In the genomic region with DNA sequence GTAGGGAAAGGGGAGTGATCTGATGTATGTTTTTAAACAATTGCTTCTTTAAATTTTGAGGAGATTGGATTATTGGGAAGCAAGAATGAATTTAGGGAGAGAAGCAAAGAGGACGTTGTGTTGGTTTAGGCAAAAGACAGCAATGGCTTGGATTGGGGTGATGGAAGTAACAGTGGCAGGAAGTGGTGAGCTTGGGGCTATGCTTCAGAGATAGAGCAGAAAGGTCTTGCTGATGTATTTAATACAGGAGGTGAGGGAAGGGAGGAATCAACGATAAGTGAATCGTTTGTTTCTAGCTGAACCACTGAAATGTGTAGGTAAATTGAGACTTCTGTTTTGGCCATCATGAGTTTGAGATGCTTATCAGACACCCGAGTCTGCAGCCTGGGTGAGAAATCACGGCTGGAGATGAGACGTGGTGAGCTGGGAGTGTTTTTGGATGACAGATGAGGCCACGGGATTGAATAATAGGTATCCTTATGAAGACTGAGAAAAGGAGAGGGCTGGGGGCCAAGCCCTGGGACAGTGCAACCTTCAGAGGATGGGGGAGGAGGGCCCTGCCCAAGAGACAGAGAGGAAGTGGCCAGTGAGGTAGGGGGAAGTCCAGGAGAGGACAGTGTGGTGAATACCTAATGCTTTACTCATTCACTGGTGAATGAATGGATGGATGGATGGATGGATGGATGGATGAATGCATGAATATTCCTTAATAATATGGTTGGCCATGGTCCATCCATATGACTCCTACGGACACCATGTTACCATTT, we compare ENCODE assay signal across 7 cellular contexts. TPM values are rescaled to one million over a fixed set of nuclear protein-coding genes. Genes with fewer than 3 reads are reported as not detected.
DNase-seq lines count a peak whose midpoint lies in the region; ATAC-seq, FAIRE-seq and TF ChIP-seq lines count a peak whose summit lies in the region.
"Not testable (repeated sequence)": the region's sequence is repeated elsewhere in the genome, so short reads cannot be mapped to it uniquely, and the experiment has no call there.

No MANE protein-coding gene starts in this region.

- ATAC-seq in activated CD8-positive, alpha-beta T cell treated with anti-CD3 and anti-CD28 coated beads, Interleukin-2, amount 10 ng/mL, durations not matched to agents 7 days and 5 days, result peak; percentile 84
- peak; percentile 91 for ATAC-seq in GM12878

- not testable (repeated sequence) for H3K27me3 Mint-ChIP-seq in T-helper 1 cell treated with Interleukin-12 subunit alpha and Interleukin-12 subunit beta and Interleukin-4 antibody, amounts not matched to agents 30 μg/mL and 1 μg/mL, for 36 hours (ENCODE audit: low read depth); activated CD8-positive, alpha-beta T cell treated with anti-CD3 and anti-CD28 coated beads, Interleukin-2, amount 10 ng/mL, durations not matched to agents 7 days and 5 days (ENCODE audit: low read depth); osteocyte (ENCODE audit: unreplicated experiment)

- peak; percentile 40 for DNase-seq in Daoy (ENCODE audit: low read depth)
- peak; percentile 74 for DNase-seq in HT1080 (ENCODE audit: low read depth)
- peak; percentile 28 for DNase-seq in activated CD8-positive, alpha-beta T cell treated with anti-CD3 and anti-CD28 coated beads, Interleukin-2, amount 10 ng/mL, durations not matched to agents 7 days and 5 days
- not testable (repeated sequence) for DNase-seq in GM12878 (ENCODE audit: low read depth, low spot score)
- peak; percentile 20 for DNase-seq in kidney
- DNase-seq in osteocyte (ENCODE audit: extremely low spot score, unreplicated experiment), result peak; percentile 82

- TF ChIP-seq POLR2A in GM12878 (IDR thresholded peaks at IDR 0.05; ENCODE audit: low read depth, low read length), result not testable (repeated sequence)

- not testable (repeated sequence) for FAIRE-seq in GM12878 (lab: Jason Lieb, UNC); kidney (lab: Jason Lieb, UNC)

- not testable (repeated sequence) for TF ChIP-seq RAD21 in GM12878 (IDR thresholded peaks at IDR 0.05; ENCODE audit: insufficient read depth, low read depth, low read length)

- TF ChIP-seq CTCF in GM12878 (IDR thresholded peaks at IDR 0.05 in 2 of 3, conservative IDR thresholded peaks at IDR 0.05 in 1 of 3; ENCODE audit: control insufficient read depth in 2 of 3, extremely low read depth in 1 of 3, insufficient read depth in 1 of 3, low read depth in 3 of 3, low read length in 3 of 3); kidney (IDR thresholded peaks at IDR 0.05; ENCODE audit: borderline replicate concordance, extremely low read depth, insufficient read depth); osteocyte (IDR thresholded peaks at IDR 0.05): not testable (repeated sequence)

- not testable (repeated sequence) for H3K36me3 ChIP-seq in GM12878 (ENCODE audit: control insufficient read depth in 2 of 2, insufficient read depth in 2 of 2, low read length in 1 of 2); kidney (ENCODE audit: control insufficient read depth in 1 of 2, insufficient read depth in 2 of 2, low read length in 2 of 2)

- CTCF ChIA-PET in activated CD8-positive, alpha-beta T cell treated with anti-CD3 and anti-CD28 coated beads, Interleukin-2, amount 10 ng/mL, durations not matched to agents 7 days and 5 days (lab: Charles Lee); GM12878 (lab: Yijun Ruan, JAX): not testable (repeated sequence)

- not testable (repeated sequence) for H3K4me3 ChIP-seq in GM12878; kidney (ENCODE audit: low read length in 2 of 2)

- H2AFZ ChIP-seq in GM12878 (ENCODE audit: control insufficient read depth, low read depth, low read length), result not testable (repeated sequence)

- H3K4me2 ChIP-seq in GM12878 (ENCODE audit: control insufficient read depth, insufficient read depth), result not testable (repeated sequence)

- H3K4me1 Mint-ChIP-seq in T-helper 1 cell treated with Interleukin-12 subunit alpha and Interleukin-12 subunit beta and Interleukin-4 antibody, amounts not matched to agents 30 μg/mL and 1 μg/mL, for 36 hours (ENCODE audit: low read depth); activated CD8-positive, alpha-beta T cell treated with anti-CD3 and anti-CD28 coated beads, Interleukin-2, amount 10 ng/mL, durations not matched to agents 7 days and 5 days (ENCODE audit: low read depth); osteocyte (ENCODE audit: unreplicated experiment): not testable (repeated sequence)

- not testable (repeated sequence) for H3K27me3 ChIP-seq in GM12878 (replicated peaks in 1 of 2; ENCODE audit: control insufficient read depth in 2 of 2, insufficient read depth in 2 of 2, low read length in 1 of 2)

- not testable (repeated sequence) for H3K79me2 ChIP-seq in GM12878 (ENCODE audit: control insufficient read depth, insufficient read depth, low read length)

- not testable (repeated sequence) for TF ChIP-seq EP300 in GM12878 (IDR thresholded peaks at IDR 0.05; ENCODE audit: borderline replicate concordance in 1 of 2, control insufficient read depth in 1 of 2, low read depth in 2 of 2, low read length in 2 of 2)

- intact Hi-C loops in GM12878 (cut with micrococcal nuclease; ENCODE audit: unreplicated experiment); kidney (cut with DNase I): not testable (repeated sequence)

- in situ Hi-C loops in GM12878 (cut with MboI), result not testable (repeated sequence)

- H3K4me3 Mint-ChIP-seq in T-helper 1 cell treated with Interleukin-12 subunit alpha and Interleukin-12 subunit beta and Interleukin-4 antibody, amounts not matched to agents 30 μg/mL and 1 μg/mL, for 36 hours, result peak overlapping the region; percentile 35
- peak overlapping the region; percentile 31 for H3K4me3 Mint-ChIP-seq in activated CD8-positive, alpha-beta T cell treated with anti-CD3 and anti-CD28 coated beads, Interleukin-2, amount 10 ng/mL, durations not matched to agents 7 days and 5 days
- not testable (repeated sequence) for H3K4me3 Mint-ChIP-seq in osteocyte (ENCODE audit: unreplicated experiment)

- WGBS in GM12878 (ENCODE audit: insufficient coverage, insufficient replicate concordance, low lambda C conversion rate, missing lambda C conversion rate), result 29% methylated on average over 6 of the region's 8 CpGs

- SMC1A ChIA-PET in GM12878 (lab: Charles Lee; ENCODE audit: uncharacterized antibody, unreplicated experiment), result not testable (repeated sequence)

- BruUV-seq in GM12878 (replicated peaks; lab: Mats Ljungman, UMichigan), result not testable (repeated sequence)

- not testable (repeated sequence) for H3K9me3 Mint-ChIP-seq in T-helper 1 cell treated with Interleukin-12 subunit alpha and Interleukin-12 subunit beta and Interleukin-4 antibody, amounts not matched to agents 30 μg/mL and 1 μg/mL, for 36 hours; activated CD8-positive, alpha-beta T cell treated with anti-CD3 and anti-CD28 coated beads, Interleukin-2, amount 10 ng/mL, durations not matched to agents 7 days and 5 days (ENCODE audit: insufficient read depth); osteocyte (ENCODE audit: unreplicated experiment)

- not testable (repeated sequence) for H3K9me3 ChIP-seq in GM12878 (replicated peaks; ENCODE audit: control insufficient read depth, insufficient read depth, low read length); kidney (ENCODE audit: control insufficient read depth in 1 of 2, low read length in 2 of 2)

- not testable (repeated sequence) for H3K36me3 Mint-ChIP-seq in T-helper 1 cell treated with Interleukin-12 subunit alpha and Interleukin-12 subunit beta and Interleukin-4 antibody, amounts not matched to agents 30 μg/mL and 1 μg/mL, for 36 hours (ENCODE audit: low read depth); activated CD8-positive, alpha-beta T cell treated with anti-CD3 and anti-CD28 coated beads, Interleukin-2, amount 10 ng/mL, durations not matched to agents 7 days and 5 days (ENCODE audit: low read depth); osteocyte (ENCODE audit: unreplicated experiment)

- peak overlapping the region; percentile 55 for H3K27ac Mint-ChIP-seq in T-helper 1 cell treated with Interleukin-12 subunit alpha and Interleukin-12 subunit beta and Interleukin-4 antibody, amounts not matched to agents 30 μg/mL and 1 μg/mL, for 36 hours
- H3K27ac Mint-ChIP-seq in activated CD8-positive, alpha-beta T cell treated with anti-CD3 and anti-CD28 coated beads, Interleukin-2, amount 10 ng/mL, durations not matched to agents 7 days and 5 days, result peak overlapping the region; percentile 68
- not testable (repeated sequence) for H3K27ac Mint-ChIP-seq in osteocyte (ENCODE audit: unreplicated experiment)

- POLR2A ChIA-PET in activated CD8-positive, alpha-beta T cell treated with anti-CD3 and anti-CD28 coated beads, Interleukin-2, amount 10 ng/mL, durations not matched to agents 7 days and 5 days (lab: Charles Lee); GM12878 (lab: Charles Lee): not testable (repeated sequence)

- H3K9ac ChIP-seq in GM12878 (ENCODE audit: control insufficient read depth, insufficient read depth, low read length); kidney (ENCODE audit: low read length in 2 of 2): not testable (repeated sequence)

- RAD21 ChIA-PET in GM12878 (lab: Charles Lee; ENCODE audit: unreplicated experiment), result not testable (repeated sequence)

- H3K27ac ChIP-seq in GM12878 (ENCODE audit: control insufficient read depth, insufficient read depth); kidney (ENCODE audit: low read depth in 2 of 2, low read length in 2 of 2): not testable (repeated sequence)

- not testable (repeated sequence) for H3K4me1 ChIP-seq in GM12878 (ENCODE audit: control insufficient read depth, insufficient read depth, low read length); kidney (ENCODE audit: control insufficient read depth in 1 of 2, insufficient read depth in 1 of 2, low read depth in 1 of 2, low read length in 2 of 2)

- not testable (repeated sequence) for H4K20me1 ChIP-seq in GM12878 (ENCODE audit: control insufficient read depth, insufficient read depth)

RNA-seq across cellular contexts. Expression of a gene that starts 33.9 kb away (rescaled TPM):
- 7.1 and 11.8 TPM in 2 replicates for total RNA-seq in Daoy (2014; rRNA removed; shearing (Covaris generic))
- 16.3 and 17.8 TPM in 2 replicates for total RNA-seq in HT1080 (2014; rRNA removed; shearing (Covaris generic))
- polyA plus RNA-seq in HT1080 (2015; cell fraction: cytosol; rRNA removed), result 22.2 and 25.2 TPM in 2 replicates
- 127 and 134 TPM in 2 replicates for polyA plus RNA-seq in HT1080 (2015; cell fraction: nucleus; rRNA removed)
- 10 to 100 TPM; 91.5 to 94.3 TPM for total RNA-seq in activated CD8-positive, alpha-beta T cell treated with anti-CD3 and anti-CD28 coated beads, Interleukin-2, amount 10 ng/mL, durations not matched to agents 7 days and 5 days
- total RNA-seq in GM12878 (2013; cell fraction: nucleolus; rRNA removed), result 165 and 181 TPM in 2 replicates
- total RNA-seq in GM12878 (2014; rRNA removed) (13.6 and 13.7 TPM in 2 replicates), GM12878 (2014; rRNA removed; fragmentation: Illumina TruSeq; extraction: Trizol) (14.6 and 15.7 TPM in 2 replicates), GM12878 (2021) (42.8 and 42.9 TPM in 2 replicates), kidney (79.3 TPM), osteocyte (148 and 176 TPM in 2 replicates)
- 26.3 TPM for polyA plus RNA-seq in GM12878 (2011; ENCODE audit: low read depth)
- polyA plus RNA-seq in GM12878 (2011; rRNA removed) (36.0 and 39.8 TPM in 2 replicates), GM12878 (2014; fragmentation: Illumina TruSeq; extraction: Trizol) (32.4 and 50.4 TPM in 2 replicates), GM12878 (2014; fragmentation: Nextera tagmentation; extraction: Ambion mirVana) (1 to 10 TPM; 7.7 to 8.9 TPM), GM12878 (2014; rRNA removed) (30.1 and 31.4 TPM in 2 replicates), GM12878 (2016; fragmentation: Nextera tagmentation; extraction: Ambion mirVana) (10 to 100 TPM in 1 of 2 experiments, 1 to 10 TPM in 1; 9.3 to 10.2 TPM), kidney (ENCODE audit: insufficient read depth, low read depth, low replicate concordance) (26.7 TPM)
- 16.9 and 22.3 TPM in 2 replicates for polyA plus RNA-seq in GM12878 (2011; cell fraction: cytosol; rRNA removed)
- 228 and 263 TPM in 2 replicates for polyA plus RNA-seq in GM12878 (2011; cell fraction: nucleus; rRNA removed)
- 48.7 and 63.6 TPM in 2 replicates for polyA plus RNA-seq in GM12878 (2012)
- 16.1 and 17.8 TPM in 2 replicates for polyA minus RNA-seq in GM12878 (2011; rRNA and poly(A)+ RNA removed)
- polyA minus RNA-seq in GM12878 (2011; cell fraction: cytosol; rRNA and poly(A)+ RNA removed), result 8.3 and 9.5 TPM in 2 replicates
- 37.6 and 53.8 TPM in 2 replicates for polyA minus RNA-seq in GM12878 (2011; cell fraction: nucleus; rRNA and poly(A)+ RNA removed)
